9 cellular contexts compared by ENCODE assay signal in the genomic region with DNA sequence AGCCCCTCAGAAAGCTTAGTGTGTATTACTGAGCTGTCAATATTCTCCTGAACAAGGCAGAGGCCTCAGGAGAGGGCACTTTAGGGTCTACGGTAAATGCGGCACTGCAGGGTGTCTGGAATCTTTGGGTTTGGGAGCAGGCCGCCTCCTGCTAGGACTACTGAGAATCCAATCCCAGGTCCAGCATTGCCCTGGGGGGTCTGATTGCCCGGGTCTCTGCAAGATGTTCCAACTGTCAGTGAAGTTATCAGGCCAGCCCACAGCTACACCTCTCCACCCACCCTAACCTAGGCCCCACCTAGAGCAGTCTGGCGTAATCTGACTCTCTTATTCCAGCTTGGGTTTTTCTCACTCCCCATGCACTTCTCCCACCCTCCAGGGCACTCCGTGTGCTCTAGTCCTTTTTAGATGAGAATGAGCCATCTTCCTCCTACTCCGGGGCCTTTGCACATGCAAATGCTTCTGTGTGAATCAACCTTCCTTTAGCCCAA. TPM values are rescaled to one million over a fixed set of nuclear protein-coding genes. Genes with fewer than 3 reads are reported as not detected.
DNase-seq lines count a peak whose midpoint lies in the region; ATAC-seq lines count a peak whose summit lies in the region.
"Had no signal": no experiment of that assay in that cellular context is flagged by ENCODE, and none has a peak within 500 bp of the region (broad histone marks: within the 10 kb centered on the region; RNA-seq: fewer than 3 reads in every experiment).

No MANE protein-coding gene starts in this region.

- H3K9me3 ChIP-seq in GM23248 (ENCODE audit: low read depth): no peaks in the 10 kb centered on the region
- H3K9me3 ChIP-seq in T-helper 17 cell (ENCODE audit: control insufficient read depth, low read length, poor library complexity, severe bottlenecking): peaks cover 2% of the 10 kb centered on the region
- H3K9me3 ChIP-seq in aorta (ENCODE audit: control insufficient read depth, low read length): no peaks in the 10 kb centered on the region

- peak overlapping the region; percentile 99 for H3K27ac Mint-ChIP-seq in T-helper 17 cell

- in situ Hi-C loops in GM23248 (cut with MboI): no loop called here

- H3K4me3 ChIP-seq in GM23248: no peak overlapping the region
- no peak overlapping the region for H3K4me3 ChIP-seq in aorta (ENCODE audit: low read length in 2 of 2)

- WGBS in GM23248 (ENCODE audit: low coverage in 1 of 2, low lambda C conversion rate in 2 of 2, missing lambda C conversion rate in 2 of 2), 2 experiments: 87 to 91% methylated on average over 7 of the region's 7 CpGs
- WGBS in aorta, 2 donors: 81 to 83% methylated on average over 7 of the region's 7 CpGs

- intact Hi-C loops in aorta (cut with DNase I): no loop called here

- DNase-seq in GM23248: no peak
- DNase-seq in T-helper 17 cell: no peak
- peak; percentile 95 for DNase-seq in iPS DF 19.7 (ENCODE audit: low read depth, low spot score)
- DNase-seq in stimulated activated CD8-positive, alpha-beta memory T cell treated with anti-CD3 and anti-CD28 coated beads, Interleukin-4, amount 100 ng/mL, for 48 hours: peak; percentile 32
- DNase-seq in aorta: no peak
- DNase-seq in RPMI8226: no peak
- DNase-seq in hypothalamus (lab: John Stamatoyannopoulos, UW): no peak
- DNase-seq in DMS79 treated with DMSO at 0.1 percent for 48 hours (lab: John Stamatoyannopoulos, UW): no peak
- DNase-seq: stimulated activated CD4-positive, alpha-beta T cell treated with anti-CD3 and anti-CD28 coated beads, Interleukin-12 subunit alpha, Interleukin-12 subunit beta, amount 100 ng/mL, for 4 hours had no signal

- H4K20me1 ChIP-seq in GM23248 (ENCODE audit: insufficient read depth): no peaks in the 10 kb centered on the region

- peak overlapping the region; percentile 100; the same call in 1 of the 2 replicates for H3K27ac ChIP-seq in GM23248
- peak overlapping the region in 1 of 2 donors; percentile 5 for H3K27ac ChIP-seq in aorta (ENCODE audit: low read depth in 1 of 2, low read length in 2 of 2)

- H3K4me2 ChIP-seq in GM23248 (ENCODE audit: unreplicated experiment): no peak overlapping the region

- H3K27me3 Mint-ChIP-seq in T-helper 17 cell: no peaks in the 10 kb centered on the region

- H3K79me2 ChIP-seq in GM23248 (ENCODE audit: insufficient read depth): peaks cover 32% of the 10 kb centered on the region

- H3K9me2 ChIP-seq in GM23248 (ENCODE audit: insufficient read depth): no peaks in the 10 kb centered on the region

- peaks cover 39% of the 10 kb centered on the region for H3K4me1 Mint-ChIP-seq in T-helper 17 cell

- ATAC-seq in T-helper 17 cell (no peak), aorta (ENCODE audit: low FRiP score) (no peak)

- peak overlapping the region; percentile 96 for H3K4me3 Mint-ChIP-seq in T-helper 17 cell

- peaks cover 33% of the 10 kb centered on the region for H3F3A ChIP-seq in GM23248 (ENCODE audit: insufficient read depth)

- H3K27me3 ChIP-seq in GM23248 (replicated peaks; ENCODE audit: insufficient read depth) (no peaks in the 10 kb centered on the region), aorta (ENCODE audit: control insufficient read depth in 1 of 2, insufficient read depth in 2 of 2, low read length in 1 of 2) (peaks cover 0 to 2% of the 10 kb centered on the region in 2 donors)

- no peaks in the 10 kb centered on the region for H3K36me3 Mint-ChIP-seq in T-helper 17 cell (ENCODE audit: low read depth)

- peaks cover 3% of the 10 kb centered on the region; the same call in 1 of the 2 replicates for H3K36me3 ChIP-seq in GM23248 (ENCODE audit: low read depth)
- no peaks in the 10 kb centered on the region for H3K36me3 ChIP-seq in aorta (ENCODE audit: control insufficient read depth in 1 of 2, insufficient read depth in 2 of 2, low read length in 1 of 2)

- H2AFZ ChIP-seq in GM23248: no peak overlapping the region

- H3K4me1 ChIP-seq in GM23248 (ENCODE audit: insufficient read depth) (peaks cover 5% of the 10 kb centered on the region; the same call in 1 of the 2 replicates), aorta (ENCODE audit: control insufficient read depth in 1 of 2, insufficient read depth in 2 of 2, low read length in 2 of 2) (no peaks in the 10 kb centered on the region)

- no peak overlapping the region for H3K9ac ChIP-seq in GM23248

RNA-seq across cellular contexts. Expression of a gene that starts 4.4 kb away (rescaled TPM):
- total RNA-seq in GM23248 (2014; rRNA removed; shearing (Covaris generic)): 88.0 and 92.9 TPM in 2 replicates
- polyA plus RNA-seq in GM23248 (2016; fragmentation: Nextera tagmentation; extraction: Ambion mirVana): 599 and 620 TPM in 2 replicates
- total RNA-seq in T-helper 17 cell: 100 to 1,000 TPM; 217 to 257 TPM
- 100 to 1,000 TPM; 302 to 388 TPM for total RNA-seq in aorta
- polyA plus RNA-seq in aorta: 10 to 100 TPM; 35.3 to 48.6 TPM

Comparison
In these comparisons a context has a peak if more than half of its experiments do, and no peak if none do; other contexts are left out.
1. DNase-seq: peak in iPS DF 19.7 (single experiment) and stimulated activated CD8-positive, alpha-beta memory T cell treated with anti-CD3 and anti-CD28 coated beads, Interleukin-4, amount 100 ng/mL, for 48 hours (single experiment); none in GM23248 (single experiment), T-helper 17 cell (0 of 3), aorta (0 of 2), RPMI8226 (single experiment), hypothalamus (0 of 51) and DMS79 treated with DMSO at 0.1 percent for 48 hours (single experiment).